1 cellular context compared by ENCODE assay signal in the genomic region with DNA sequence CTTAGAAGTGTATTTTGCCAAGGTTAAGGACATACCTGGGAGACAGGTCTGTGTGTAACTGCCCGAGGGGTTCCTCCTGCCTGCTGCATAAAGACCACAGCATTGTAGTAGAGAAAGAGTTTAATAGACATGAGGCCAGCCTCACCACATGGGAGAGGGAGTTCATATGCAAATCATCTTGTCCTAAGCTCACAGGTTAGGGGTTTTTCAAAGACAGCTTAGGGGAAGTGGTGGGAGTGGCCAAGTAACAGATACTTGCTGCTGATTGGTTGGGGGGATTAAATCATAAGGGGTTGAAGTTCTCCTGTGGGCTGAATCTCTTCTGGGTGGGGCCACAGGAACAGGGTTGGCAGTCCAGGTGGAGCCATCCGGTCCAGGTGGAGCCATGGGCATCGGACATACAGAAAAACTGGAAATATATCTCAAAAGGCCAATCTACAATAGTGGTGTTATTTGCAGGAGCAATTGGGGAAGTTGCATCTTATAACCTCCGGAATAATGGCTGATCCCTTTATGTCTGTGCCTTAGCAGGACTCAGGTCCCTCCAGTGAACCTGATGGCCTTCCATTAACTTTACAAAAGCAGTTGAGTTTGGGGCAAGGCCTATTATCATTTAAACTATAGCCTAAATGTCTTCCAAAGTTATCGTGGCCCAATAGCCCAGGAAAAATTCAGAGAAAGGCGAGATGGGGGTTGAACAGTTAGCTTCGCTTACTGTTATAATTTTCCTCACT.
A peak's percentile ranks its signal among the peaks of the same experiment; 100 is the strongest.
TF ChIP-seq lines count a peak whose summit lies in the region.

No MANE protein-coding gene starts in this region.

TF ChIP-seq in GM23338, 12 proteins besides CTCF, POLR2A, EP300 and RAD21 (continued from another document):
- TF ChIP-seq, protein P1, sequence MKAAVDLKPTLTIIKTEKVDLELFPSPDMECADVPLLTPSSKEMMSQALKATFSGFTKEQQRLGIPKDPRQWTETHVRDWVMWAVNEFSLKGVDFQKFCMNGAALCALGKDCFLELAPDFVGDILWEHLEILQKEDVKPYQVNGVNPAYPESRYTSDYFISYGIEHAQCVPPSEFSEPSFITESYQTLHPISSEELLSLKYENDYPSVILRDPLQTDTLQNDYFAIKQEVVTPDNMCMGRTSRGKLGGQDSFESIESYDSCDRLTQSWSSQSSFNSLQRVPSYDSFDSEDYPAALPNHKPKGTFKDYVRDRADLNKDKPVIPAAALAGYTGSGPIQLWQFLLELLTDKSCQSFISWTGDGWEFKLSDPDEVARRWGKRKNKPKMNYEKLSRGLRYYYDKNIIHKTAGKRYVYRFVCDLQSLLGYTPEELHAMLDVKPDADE (IDR thresholded peaks at IDR 0.05), result peak; percentile 63; the same call in 1 of the 2 replicates
- TF ChIP-seq STAT1 (IDR thresholded peaks at IDR 0.05; ENCODE audit: unreplicated experiment), result no peak
- TF ChIP-seq POLR2AphosphoS5 (IDR thresholded peaks at IDR 0.05; ENCODE audit: low read depth), result peak; percentile 89
- TF ChIP-seq, protein P2, sequence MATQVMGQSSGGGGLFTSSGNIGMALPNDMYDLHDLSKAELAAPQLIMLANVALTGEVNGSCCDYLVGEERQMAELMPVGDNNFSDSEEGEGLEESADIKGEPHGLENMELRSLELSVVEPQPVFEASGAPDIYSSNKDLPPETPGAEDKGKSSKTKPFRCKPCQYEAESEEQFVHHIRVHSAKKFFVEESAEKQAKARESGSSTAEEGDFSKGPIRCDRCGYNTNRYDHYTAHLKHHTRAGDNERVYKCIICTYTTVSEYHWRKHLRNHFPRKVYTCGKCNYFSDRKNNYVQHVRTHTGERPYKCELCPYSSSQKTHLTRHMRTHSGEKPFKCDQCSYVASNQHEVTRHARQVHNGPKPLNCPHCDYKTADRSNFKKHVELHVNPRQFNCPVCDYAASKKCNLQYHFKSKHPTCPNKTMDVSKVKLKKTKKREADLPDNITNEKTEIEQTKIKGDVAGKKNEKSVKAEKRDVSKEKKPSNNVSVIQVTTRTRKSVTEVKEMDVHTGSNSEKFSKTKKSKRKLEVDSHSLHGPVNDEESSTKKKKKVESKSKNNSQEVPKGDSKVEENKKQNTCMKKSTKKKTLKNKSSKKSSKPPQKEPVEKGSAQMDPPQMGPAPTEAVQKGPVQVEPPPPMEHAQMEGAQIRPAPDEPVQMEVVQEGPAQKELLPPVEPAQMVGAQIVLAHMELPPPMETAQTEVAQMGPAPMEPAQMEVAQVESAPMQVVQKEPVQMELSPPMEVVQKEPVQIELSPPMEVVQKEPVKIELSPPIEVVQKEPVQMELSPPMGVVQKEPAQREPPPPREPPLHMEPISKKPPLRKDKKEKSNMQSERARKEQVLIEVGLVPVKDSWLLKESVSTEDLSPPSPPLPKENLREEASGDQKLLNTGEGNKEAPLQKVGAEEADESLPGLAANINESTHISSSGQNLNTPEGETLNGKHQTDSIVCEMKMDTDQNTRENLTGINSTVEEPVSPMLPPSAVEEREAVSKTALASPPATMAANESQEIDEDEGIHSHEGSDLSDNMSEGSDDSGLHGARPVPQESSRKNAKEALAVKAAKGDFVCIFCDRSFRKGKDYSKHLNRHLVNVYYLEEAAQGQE (IDR thresholded peaks at IDR 0.05; ENCODE audit: unreplicated experiment), result no peak
- TF ChIP-seq JUNB (IDR thresholded peaks at IDR 0.05; ENCODE audit: unreplicated experiment), result no peak
- peak; percentile 86 for TF ChIP-seq NANOG (IDR thresholded peaks at IDR 0.05; ENCODE audit: borderline replicate concordance)
- no peak for TF ChIP-seq EZH2phosphoT487 (IDR thresholded peaks at IDR 0.05; ENCODE audit: unreplicated experiment)
- TF ChIP-seq CREB1 (CRISPR knock-in tag; IDR thresholded peaks at IDR 0.05; ENCODE audit: low read depth), result 0 out of 2 replicates have a peak, but pooled peaks have one; percentile 21
- TF ChIP-seq EZH2 (IDR thresholded peaks at IDR 0.05; ENCODE audit: low read depth, unreplicated experiment), result no peak
- TF ChIP-seq ZNF331 (CRISPR knock-in tag; IDR thresholded peaks at IDR 0.05; ENCODE audit: low read depth), result no peak
